3 cellular contexts compared by ENCODE assay signal in the genomic region with DNA sequence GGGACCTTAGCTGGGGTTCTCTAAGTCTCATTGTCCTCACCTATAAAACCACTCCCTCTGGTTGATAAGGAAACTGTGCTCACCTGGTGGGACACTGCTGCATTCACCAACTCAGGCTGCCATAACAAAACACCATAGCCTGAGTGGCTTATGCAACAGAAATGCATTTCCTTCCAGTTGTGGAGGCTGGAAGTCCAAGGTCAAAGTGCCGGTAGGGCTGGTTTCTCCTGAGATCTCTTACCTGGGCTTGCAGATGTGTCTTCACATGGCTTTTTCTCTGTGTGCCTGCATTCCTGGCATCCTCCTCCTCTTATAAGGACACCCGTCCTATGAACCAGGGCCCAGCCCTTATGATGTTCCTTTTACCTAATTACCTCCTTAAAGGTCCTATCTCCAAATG.
TF ChIP-seq lines count a peak whose summit lies in the region.

No MANE protein-coding gene starts in this region.

TF ChIP-seq in HepG2, 621 proteins besides CTCF, POLR2A, EP300 and RAD21:
- TF ChIP-seq FOXA3 (CRISPR knock-in tag; IDR thresholded peaks at IDR 0.05) (no peak), ZNF12 (CRISPR knock-in tag; IDR thresholded peaks at IDR 0.05) (0 out of 2 replicates have a peak, but pooled peaks have one; percentile 37)

TF ChIP-seq in K562, 482 proteins besides CTCF, POLR2A, EP300 and RAD21:
- TF ChIP-seq NEUROD1 (IDR thresholded peaks at IDR 0.05; ENCODE audit: borderline replicate concordance, low read depth, low read length, partially characterized antibody) (no peak), ZNF324 (CRISPR knock-in tag; IDR thresholded peaks at IDR 0.05) (no peak), ZNF253 (CRISPR knock-in tag; conservative IDR thresholded peaks at IDR 0.05) (no peak), NR2C1 (IDR thresholded peaks at IDR 0.05) (no peak), NR2C1 (tag; IDR thresholded peaks at IDR 0.05) (0 out of 2 replicates have a peak, but pooled peaks have one; percentile 17), ILK (tag; IDR thresholded peaks at IDR 0.05; ENCODE audit: borderline replicate concordance, low read depth) (no peak), TRIM24 (IDR thresholded peaks at IDR 0.05) (0 out of 4 replicates have a peak, but pooled peaks of 1 of the 2 experiments have one; percentile 19)

TF ChIP-seq in neural cell, 6 proteins besides CTCF, POLR2A, EP300 and RAD21:
- TF ChIP-seq MXI1 (conservative IDR thresholded peaks at IDR 0.05; ENCODE audit: poor library complexity, severe bottlenecking) = no peak
- TF ChIP-seq EZH2 (IDR thresholded peaks at IDR 0.05; ENCODE audit: borderline replicate concordance, insufficient read depth, low read length, poor library complexity, severe bottlenecking) = no peak
- TF ChIP-seq, protein P1, sequence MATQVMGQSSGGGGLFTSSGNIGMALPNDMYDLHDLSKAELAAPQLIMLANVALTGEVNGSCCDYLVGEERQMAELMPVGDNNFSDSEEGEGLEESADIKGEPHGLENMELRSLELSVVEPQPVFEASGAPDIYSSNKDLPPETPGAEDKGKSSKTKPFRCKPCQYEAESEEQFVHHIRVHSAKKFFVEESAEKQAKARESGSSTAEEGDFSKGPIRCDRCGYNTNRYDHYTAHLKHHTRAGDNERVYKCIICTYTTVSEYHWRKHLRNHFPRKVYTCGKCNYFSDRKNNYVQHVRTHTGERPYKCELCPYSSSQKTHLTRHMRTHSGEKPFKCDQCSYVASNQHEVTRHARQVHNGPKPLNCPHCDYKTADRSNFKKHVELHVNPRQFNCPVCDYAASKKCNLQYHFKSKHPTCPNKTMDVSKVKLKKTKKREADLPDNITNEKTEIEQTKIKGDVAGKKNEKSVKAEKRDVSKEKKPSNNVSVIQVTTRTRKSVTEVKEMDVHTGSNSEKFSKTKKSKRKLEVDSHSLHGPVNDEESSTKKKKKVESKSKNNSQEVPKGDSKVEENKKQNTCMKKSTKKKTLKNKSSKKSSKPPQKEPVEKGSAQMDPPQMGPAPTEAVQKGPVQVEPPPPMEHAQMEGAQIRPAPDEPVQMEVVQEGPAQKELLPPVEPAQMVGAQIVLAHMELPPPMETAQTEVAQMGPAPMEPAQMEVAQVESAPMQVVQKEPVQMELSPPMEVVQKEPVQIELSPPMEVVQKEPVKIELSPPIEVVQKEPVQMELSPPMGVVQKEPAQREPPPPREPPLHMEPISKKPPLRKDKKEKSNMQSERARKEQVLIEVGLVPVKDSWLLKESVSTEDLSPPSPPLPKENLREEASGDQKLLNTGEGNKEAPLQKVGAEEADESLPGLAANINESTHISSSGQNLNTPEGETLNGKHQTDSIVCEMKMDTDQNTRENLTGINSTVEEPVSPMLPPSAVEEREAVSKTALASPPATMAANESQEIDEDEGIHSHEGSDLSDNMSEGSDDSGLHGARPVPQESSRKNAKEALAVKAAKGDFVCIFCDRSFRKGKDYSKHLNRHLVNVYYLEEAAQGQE (IDR thresholded peaks at IDR 0.05; ENCODE audit: borderline replicate concordance) = no peak
- no peak for TF ChIP-seq TAF1 (IDR thresholded peaks at IDR 0.05; ENCODE audit: low read depth)
TF ChIP-seq in neural cell: peak in this region for 0.
